In the genomic region with DNA sequence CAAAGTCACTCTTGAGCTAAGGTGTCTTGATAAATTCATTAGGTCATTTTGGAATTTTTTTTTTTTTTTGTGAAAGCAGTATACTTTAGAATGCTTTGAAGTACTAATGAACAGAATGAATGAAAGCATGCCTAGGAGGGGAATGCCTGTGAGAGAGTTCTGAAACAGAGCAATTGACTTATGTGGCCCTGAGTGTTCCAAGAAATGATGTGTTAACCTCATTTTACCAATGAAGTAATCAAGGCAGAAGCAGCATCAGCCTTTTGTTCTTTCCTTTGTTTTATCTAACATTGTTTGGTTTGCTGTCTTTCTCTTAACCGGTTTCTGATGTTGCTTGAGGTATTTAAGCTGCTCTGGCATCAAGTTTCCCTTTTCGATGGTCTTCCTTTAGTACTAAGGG, we compare ENCODE assay signal across 30 cellular contexts.
A peak's percentile ranks its signal among the peaks of the same experiment; 100 is the strongest.
DNase-seq lines count a peak whose midpoint lies in the region; ATAC-seq and TF ChIP-seq lines count a peak whose summit lies in the region.
"Had no signal": no experiment of that assay in that cellular context is flagged by ENCODE, and none has a peak within 500 bp of the region (broad histone marks: within the 10 kb centered on the region; RNA-seq: fewer than 3 reads in every experiment).

No MANE protein-coding gene starts in this region.

- H3K9me2 ChIP-seq in PC-3 (replicated peaks; ENCODE audit: low read length): no peaks in the 10 kb centered on the region

- ATAC-seq in GM18868 (IDR thresholded peaks at IDR 0.05; ENCODE audit: unreplicated experiment) (peak; percentile 79), HG02763 (IDR thresholded peaks at IDR 0.05; ENCODE audit: unreplicated experiment) (peak; percentile 14), HG03565 (IDR thresholded peaks at IDR 0.05; ENCODE audit: unreplicated experiment) (peak; percentile 63), PC-3 (no peak), GM21786 (IDR thresholded peaks at IDR 0.05; ENCODE audit: unreplicated experiment) (no peak)
- ATAC-seq: activated CD4-positive, CD25-positive, alpha-beta regulatory T cell treated with anti-CD3 and anti-CD28 coated beads, Interleukin-2, amount 50 U/mL, for 24 hours; effector memory CD8-positive, alpha-beta T cell; heart left ventricle; mucosa of descending colon had no signal

- DNase-seq in GM12865 (ENCODE audit: low read depth) (peak; percentile 70), PC-3 (no peak), DMS53 (lab: John Stamatoyannopoulos, UW) (no peak), medulla oblongata (ENCODE audit: extremely low spot score) (no peak)
- DNase-seq: ACHN; activated CD8-positive, alpha-beta memory T cell treated with anti-CD3 and anti-CD28 coated beads for 24 hours; activated effector memory CD4-positive, alpha-beta T cell treated with anti-CD3 and anti-CD28 coated beads, Interleukin-2, amount 50 U/mL, for 16 hours; BE2C; CD8-positive, alpha-beta memory T cell; DMS 273 treated with DMSO at 0.1 percent for 48 hours; effector memory CD8-positive, alpha-beta T cell; erythroblast; heart left ventricle; KG1; kidney glomerular epithelial cell; mucosa of descending colon; NCI-H1436; NCI-H82; stimulated activated CD4-positive, alpha-beta T cell treated with anti-CD3 and anti-CD28 coated beads, Interleukin-2, amount 100 ng/mL, for 24 hours; transverse colon had no signal

- no peaks in the 10 kb centered on the region for H3F3A ChIP-seq in PC-3 (ENCODE audit: low read length, unreplicated experiment)

- no peaks in the 10 kb centered on the region for H3K79me2 ChIP-seq in PC-3 (ENCODE audit: low read length)
- H3K79me2 ChIP-seq: parathyroid adenoma had no signal

- no peaks in the 10 kb centered on the region for H3K36me3 ChIP-seq in PC-3 (ENCODE audit: low read depth, low read length)
- H3K36me3 ChIP-seq: BE2C, heart left ventricle, right atrium auricular region, transverse colon had no signal

- H3K4me3 ChIP-seq in GM12865 (ENCODE audit: low read depth, low read length): no peak overlapping the region
- no peak overlapping the region for H3K4me3 ChIP-seq in PC-3 (ENCODE audit: low read length)
- H3K4me3 ChIP-seq: coronary artery, heart left ventricle, lung, mucosa of descending colon, right atrium auricular region, SK-N-MC, transverse colon had no signal

- H3K9me3 ChIP-seq in PC-3 (ENCODE audit: low read length): no peaks in the 10 kb centered on the region
- H3K9me3 ChIP-seq: BE2C, heart left ventricle, mucosa of descending colon, right atrium auricular region, transverse colon had no signal

- POLR2A ChIA-PET in PC-3 (lab: Charles Lee; ENCODE audit: unreplicated experiment): no interaction called here

- H3K4me2 ChIP-seq in PC-3 (ENCODE audit: low read length): no peak overlapping the region

- H3K27me3 ChIP-seq in PC-3 (ENCODE audit: low read length): no peaks in the 10 kb centered on the region
- H3K27me3 ChIP-seq: BE2C, heart left ventricle, right atrium auricular region, transverse colon had no signal

- no TSS peak for BruUV-seq in PC-3 (replicated peaks; lab: Mats Ljungman, UMichigan)

- intact Hi-C loops in PC-3 (cut with micrococcal nuclease): no loop called here

- H4K20me1 ChIP-seq in PC-3 (ENCODE audit: low read length): no peaks in the 10 kb centered on the region

- no peak for TF ChIP-seq CTCF in GM12865 (IDR thresholded peaks at IDR 0.05; ENCODE audit: insufficient read depth, low read depth, low read length, missing control alignments)
- TF ChIP-seq CTCF in PC-3 (conservative IDR thresholded peaks at IDR 0.05; ENCODE audit: low read depth, low read length): no peak

- no peak overlapping the region for H3K27ac ChIP-seq in PC-3 (ENCODE audit: low read length)
- H3K27ac ChIP-seq: coronary artery, heart left ventricle, parathyroid adenoma, right atrium auricular region, SK-N-MC, transverse colon had no signal

- no peak overlapping the region for H2AFZ ChIP-seq in PC-3 (ENCODE audit: low read length)
- H2AFZ ChIP-seq: parathyroid adenoma had no signal

- no peaks in the 10 kb centered on the region for H3K4me1 ChIP-seq in PC-3 (ENCODE audit: insufficient read depth, low read length)
- H3K4me1 ChIP-seq: heart left ventricle, parathyroid adenoma, right atrium auricular region, transverse colon had no signal

- H3K9ac ChIP-seq in PC-3 (ENCODE audit: low read length): no peak overlapping the region
- H3K9ac ChIP-seq: parathyroid adenoma had no signal

- CTCF ChIA-PET in PC-3 (lab: Charles Lee): no interaction called here

Comparison
In these comparisons a context has a peak if more than half of its experiments do, and no peak if none do; other contexts are left out.
1. ATAC-seq: peak in GM18868 (single experiment), HG02763 (single experiment) and HG03565 (single experiment); none in PC-3 (single experiment) and GM21786 (single experiment).